In the genomic region with DNA sequence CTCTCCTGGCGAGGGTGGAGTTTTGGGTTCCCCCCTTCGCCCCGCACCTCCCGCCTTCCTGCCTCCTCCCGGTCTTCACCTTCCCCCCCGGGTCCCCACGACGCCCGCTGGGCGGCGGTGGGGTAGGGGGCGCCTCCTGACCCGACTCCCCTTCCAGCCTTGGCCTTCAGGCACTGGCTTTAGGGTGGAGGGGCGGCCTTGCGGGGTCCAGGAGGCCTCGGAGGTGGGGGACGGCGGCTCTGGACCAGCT, we compare ENCODE assay signal across 9 cellular contexts. TPM values are rescaled to one million over a fixed set of nuclear protein-coding genes. Genes with fewer than 3 reads are reported as not detected.
DNase-seq lines count a peak whose midpoint lies in the region; ATAC-seq and TF ChIP-seq lines count a peak whose summit lies in the region.
"Had no signal": no experiment of that assay in that cellular context is flagged by ENCODE, and none has a peak within 500 bp of the region (broad histone marks: within the 10 kb centered on the region; RNA-seq: fewer than 3 reads in every experiment).

No MANE protein-coding gene starts in this region.

- H3K36me3 ChIP-seq in duodenal mucosa (ENCODE audit: control insufficient read depth in 1 of 2, insufficient read depth in 2 of 2, low read length in 2 of 2) (no peaks in the 10 kb centered on the region), mucosa of stomach (ENCODE audit: control insufficient read depth, insufficient read depth, low read length) (no peaks in the 10 kb centered on the region)

- DNase-seq in AG04450 (ENCODE audit: low read depth, low spot score) (no peak), HL-60 (ENCODE audit: low read depth in 1 of 2, low spot score in 1 of 2) (peak; percentile 76 to 77), NCI-H2196 treated with DMSO at 0.1 percent for 48 hours (lab: John Stamatoyannopoulos, UW; ENCODE audit: unreplicated experiment) (no peak), superior temporal gyrus (ENCODE audit: extremely low spot score) (no peak), HuH-7.5 (ENCODE audit: low spot score) (no peak)
- DNase-seq: foreskin keratinocyte had no signal

- H3K9me3 ChIP-seq in AG04450 (ENCODE audit: control insufficient read depth, insufficient read depth, low read length): no peaks in the 10 kb centered on the region; the same call in 1 of the 2 replicates
- H3K9me3 ChIP-seq in duodenal mucosa (ENCODE audit: control insufficient read depth in 1 of 2, low read length in 2 of 2): no peaks in the 10 kb centered on the region
- no peaks in the 10 kb centered on the region for H3K9me3 ChIP-seq in mucosa of stomach (ENCODE audit: control insufficient read depth, low read length)

- POLR2A ChIA-PET in AG04450 (lab: Yijun Ruan, JAX): interaction anchor here (0.6 to 1.0 kb wide), 3 partner anchors 12 to 132 kb away, joined by 3 read pairs; no protein-coding TSS in a partner anchor

- no peaks in the 10 kb centered on the region for H3K27me3 ChIP-seq in AG04450 (ENCODE audit: control insufficient read depth, insufficient read depth, low read length)
- no peaks in the 10 kb centered on the region for H3K27me3 ChIP-seq in HL-60 (ENCODE audit: insufficient read depth, poor library complexity, severe bottlenecking)
- no peaks in the 10 kb centered on the region for H3K27me3 ChIP-seq in duodenal mucosa (ENCODE audit: control insufficient read depth in 1 of 2, insufficient read depth in 2 of 2, low read length in 2 of 2)
- H3K27me3 ChIP-seq in mucosa of stomach (ENCODE audit: control insufficient read depth, insufficient read depth, low read length): no peaks in the 10 kb centered on the region
- H3K27me3 ChIP-seq: foreskin keratinocyte had no signal

- peak overlapping the region; percentile 76 for H3K4me3 ChIP-seq in AG04450 (ENCODE audit: low read depth, low read length)
- peak overlapping the region; percentile 86 for H3K4me3 ChIP-seq in HL-60 (replicated peaks; ENCODE audit: insufficient read depth, low read length)
- peak overlapping the region; percentile 64 to 70 for H3K4me3 ChIP-seq in duodenal mucosa (ENCODE audit: low read depth in 1 of 2, low read length in 2 of 2)
- H3K4me3 ChIP-seq in mucosa of stomach (ENCODE audit: low read length): peak overlapping the region; percentile 50

- H3K9ac ChIP-seq in duodenal mucosa (ENCODE audit: low read depth in 1 of 2, low read length in 2 of 2) (peak overlapping the region; percentile 57 to 75), mucosa of stomach (ENCODE audit: low read length) (peak overlapping the region; percentile 75)

- H3K4me1 ChIP-seq in duodenal mucosa (ENCODE audit: control insufficient read depth in 1 of 2, insufficient read depth in 2 of 2, low read length in 2 of 2): peaks cover 25 to 45% of the 10 kb centered on the region in 2 donors
- peaks cover 51% of the 10 kb centered on the region for H3K4me1 ChIP-seq in mucosa of stomach (ENCODE audit: control insufficient read depth, insufficient read depth, low read length)
- H3K4me1 ChIP-seq: foreskin keratinocyte had no signal

- CTCF ChIA-PET in AG04450 (lab: Charles Lee): no interaction called here

- H3K27ac ChIP-seq in AG04450 (ENCODE audit: low read depth, low read length) (peak overlapping the region; percentile 39), HL-60 (replicated peaks) (peak overlapping the region; percentile 94), duodenal mucosa (ENCODE audit: low read depth, low read length) (peak overlapping the region; percentile 75)
- H3K27ac ChIP-seq: foreskin keratinocyte had no signal

- no peak for ATAC-seq in HG03097 (IDR thresholded peaks at IDR 0.05; ENCODE audit: low FRiP score, unreplicated experiment)

- TF ChIP-seq CTCF in AG04450 (IDR thresholded peaks at IDR 0.05; ENCODE audit: low read depth, low read length): no peak
- TF ChIP-seq CTCF in HL-60 (IDR thresholded peaks at IDR 0.05; ENCODE audit: insufficient read depth, low read length): no peak

RNA-seq across cellular contexts. Expression of gene SLC16A3, which starts 2.4 kb away (rescaled TPM):
- polyA plus RNA-seq in AG04450 (2011; rRNA removed): 61.7 and 80.3 TPM in 2 replicates
- 49.6 and 71.2 TPM in 2 replicates for polyA minus RNA-seq in AG04450 (2011; rRNA and poly(A)+ RNA removed)

RNA-seq across cellular contexts. Expression of gene CCDC57, which starts 18.6 kb away (rescaled TPM):
- polyA plus RNA-seq in AG04450 (2011; rRNA removed): 11.1 and 13.2 TPM in 2 replicates
- 15.9 and 16.9 TPM in 2 replicates for polyA minus RNA-seq in AG04450 (2011; rRNA and poly(A)+ RNA removed)

RNA-seq across cellular contexts. Expression of gene CSNK1D, which starts 42.3 kb away (rescaled TPM):
- polyA plus RNA-seq in AG04450 (2011; rRNA removed): 74.4 and 89.9 TPM in 2 replicates
- 101 and 105 TPM in 2 replicates for polyA minus RNA-seq in AG04450 (2011; rRNA and poly(A)+ RNA removed)

Comparison
In these comparisons a context has a peak if more than half of its experiments do, and no peak if none do; other contexts are left out.
1. DNase-seq: peak in HL-60 (2 of 2); none in AG04450 (single experiment), NCI-H2196 treated with DMSO at 0.1 percent for 48 hours (single experiment), superior temporal gyrus (single experiment) and HuH-7.5 (single experiment).
2. H3K27ac ChIP-seq: peak in every context shown above with its lines; median percentile 94 in HL-60; 75 in duodenal mucosa; 39 in AG04450.
3. Peak in every context shown above with its lines, with median percentiles within 50 percentile points of each other: H3K4me3 ChIP-seq.